ENCODE assay signal across 20 cellular contexts in the genomic region with DNA sequence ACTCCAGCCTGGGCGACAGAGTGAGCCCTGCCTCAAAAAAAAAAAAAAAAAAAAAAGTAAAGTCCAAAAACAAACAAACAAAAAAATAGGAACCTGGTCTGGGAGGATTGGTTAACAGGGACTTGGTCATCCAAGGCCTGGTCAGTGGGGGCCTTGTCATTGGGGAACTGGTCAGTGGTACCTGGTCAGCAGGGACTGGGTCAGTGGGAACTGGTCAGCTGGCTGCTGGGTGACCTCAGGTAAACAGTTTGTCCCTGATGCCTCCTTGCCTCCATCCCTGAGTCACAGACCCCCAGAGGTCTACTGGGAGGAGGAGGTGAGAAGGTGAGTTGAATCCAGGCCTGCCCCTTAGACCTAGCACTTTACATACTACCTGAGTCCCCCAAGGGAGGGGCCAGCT. TPM values are rescaled to one million over a fixed set of nuclear protein-coding genes. Genes with fewer than 3 reads are reported as not detected.
DNase-seq lines count a peak whose midpoint lies in the region; ATAC-seq and TF ChIP-seq lines count a peak whose summit lies in the region.
"Had no signal": no experiment of that assay in that cellular context is flagged by ENCODE, and none has a peak within 500 bp of the region (broad histone marks: within the 10 kb centered on the region; RNA-seq: fewer than 3 reads in every experiment).

No MANE protein-coding gene starts in this region.

- no peak overlapping the region for H3K4me3 Mint-ChIP-seq in stimulated activated effector memory CD8-positive, alpha-beta T cell treated with anti-CD3 and anti-CD28 coated beads, Interleukin-12 subunit alpha, Interleukin-12 subunit beta, amount 100 ng/mL, for 72 hours
- H3K4me3 Mint-ChIP-seq: B cell; CD4-positive, alpha-beta T cell; CD8-positive, alpha-beta T cell had no signal

- ATAC-seq in SK-N-SH treated with all-trans-retinoic acid at 6 μM for 48 hours (no peak), lung (ENCODE audit: insufficient read depth, low FRiP score) (no peak), GM19023 (IDR thresholded peaks at IDR 0.05; ENCODE audit: unreplicated experiment) (no peak)
- ATAC-seq in stimulated activated effector memory CD8-positive, alpha-beta T cell treated with anti-CD3 and anti-CD28 coated beads, Interleukin-12 subunit alpha, Interleukin-12 subunit beta, amount 100 ng/mL, for 72 hours: peak; percentile 24
- ATAC-seq: A549; CD8-positive, alpha-beta T cell had no signal

- H3K4me1 ChIP-seq in SK-N-SH (ENCODE audit: control insufficient read depth in 1 of 2, insufficient read depth in 2 of 2, low read depth in 1 of 2, low read length in 1 of 2) (no peaks in the 10 kb centered on the region), Karpas-422 (ENCODE audit: low read length) (no peaks in the 10 kb centered on the region), lung (ENCODE audit: control insufficient read depth in 2 of 2, insufficient read depth in 2 of 2, low read length in 2 of 2) (no peaks in the 10 kb centered on the region), hepatocyte (ENCODE audit: insufficient read depth) (no peaks in the 10 kb centered on the region)
- H3K4me1 ChIP-seq: A549, Caco-2 had no signal

- H2AFZ ChIP-seq in SK-N-SH (ENCODE audit: low read depth): no peak overlapping the region
- no peak overlapping the region for H2AFZ ChIP-seq in Karpas-422 (ENCODE audit: low read length)
- no peak overlapping the region for H2AFZ ChIP-seq in hepatocyte

- no peak for TF ChIP-seq EP300 in SK-N-SH (IDR thresholded peaks at IDR 0.05; ENCODE audit: borderline replicate concordance in 1 of 2, low read depth in 1 of 2, low read length in 1 of 2)

- H3K36me3 ChIP-seq in SK-N-SH (replicated peaks in 1 of 2; ENCODE audit: control insufficient read depth in 1 of 2, insufficient read depth in 2 of 2, low read length in 1 of 2) (no peaks in the 10 kb centered on the region), Karpas-422 (ENCODE audit: insufficient read depth, low read length) (no peaks in the 10 kb centered on the region), lung (ENCODE audit: control insufficient read depth in 2 of 2, insufficient read depth in 2 of 2, low read length in 2 of 2) (no peaks in the 10 kb centered on the region), hepatocyte (replicated peaks; ENCODE audit: insufficient read depth, low read depth) (no peaks in the 10 kb centered on the region)
- H3K36me3 ChIP-seq: BLaER1 treated with 17β-estradiol and CSF1 and Interleukin-3, amounts not matched to agents 10 nM and 100 nM had no signal

- CTCF ChIA-PET in SK-N-SH (lab: Yijun Ruan, JAX): interaction anchor here (1.0 kb wide), 1 partner anchor 10 kb away, joined by 3 read pairs; no protein-coding TSS in a partner anchor

- H3K4me1 Mint-ChIP-seq in stimulated activated effector memory CD8-positive, alpha-beta T cell treated with anti-CD3 and anti-CD28 coated beads, Interleukin-12 subunit alpha, Interleukin-12 subunit beta, amount 100 ng/mL, for 72 hours: no peaks in the 10 kb centered on the region
- H3K4me1 Mint-ChIP-seq: B cell had no signal

- DNase-seq in SK-N-SH (peak; percentile 4), Karpas-422 (peak; percentile 25), lung (ENCODE audit: low spot score) (peak; percentile 17), hepatocyte (ENCODE audit: low spot score) (no peak), coronary artery (ENCODE audit: low spot score) (no peak)
- no peak for DNase-seq in stimulated activated effector memory CD8-positive, alpha-beta T cell treated with anti-CD3 and anti-CD28 coated beads, Interleukin-12 subunit alpha, Interleukin-12 subunit beta, amount 100 ng/mL, for 72 hours (ENCODE audit: low spot score in 2 of 2)
- DNase-seq: AML-193; Caco-2; Calu3; CD4-positive, alpha-beta T cell; CD8-positive, alpha-beta T cell; DMS79 treated with DMSO at 0.1 percent for 48 hours; GF-D8 had no signal

- H3K4me3 ChIP-seq in SK-N-SH (ENCODE audit: low read depth in 2 of 2, low read length in 1 of 2) (no peak overlapping the region), Karpas-422 (ENCODE audit: low read length) (no peak overlapping the region), lung (no peak overlapping the region), hepatocyte (no peak overlapping the region), coronary artery (no peak overlapping the region)
- H3K4me3 ChIP-seq: A549; BLaER1 treated with 17β-estradiol and CSF1 and Interleukin-3, amounts not matched to agents 10 nM and 100 nM had no signal

- H3K27ac ChIP-seq in SK-N-SH (ENCODE audit: low read depth in 2 of 2, low read length in 1 of 2) (no peak overlapping the region), Karpas-422 (ENCODE audit: low read length) (no peak overlapping the region), lung (ENCODE audit: low read depth in 1 of 2, low read length in 1 of 2) (no peak overlapping the region), hepatocyte (no peak overlapping the region), coronary artery (no peak overlapping the region)
- H3K27ac ChIP-seq: 22Rv1; A549; BLaER1 treated with 17β-estradiol and CSF1 and Interleukin-3, amounts not matched to agents 10 nM and 100 nM; C4-2B had no signal

- H4K20me1 ChIP-seq in SK-N-SH (ENCODE audit: insufficient read depth) (no peaks in the 10 kb centered on the region), Karpas-422 (ENCODE audit: insufficient read depth, low read depth, low read length) (no peaks in the 10 kb centered on the region), hepatocyte (ENCODE audit: insufficient read depth, poor library complexity, severe bottlenecking) (no peaks in the 10 kb centered on the region)
- H4K20me1 ChIP-seq: BLaER1 treated with 17β-estradiol and CSF1 and Interleukin-3, amounts not matched to agents 10 nM and 100 nM had no signal

- H3K4me2 ChIP-seq in SK-N-SH (no peak overlapping the region), Karpas-422 (ENCODE audit: low read depth, low read length, poor library complexity, severe bottlenecking) (no peak overlapping the region), hepatocyte (no peak overlapping the region)
- H3K4me2 ChIP-seq: A549; BLaER1 treated with 17β-estradiol and CSF1 and Interleukin-3, amounts not matched to agents 10 nM and 100 nM had no signal

- 54% methylated on average over 1 of the region's 1 CpG for WGBS in SK-N-SH (ENCODE audit: low lambda C conversion rate)
- WGBS in lung, 2 donors: 90 to 91% methylated on average over 1 of the region's 1 CpG
- 100% methylated on average over 1 of the region's 1 CpG for WGBS in hepatocyte (ENCODE audit: low lambda C conversion rate, missing lambda C conversion rate)

- POLR2A ChIA-PET in SK-N-SH (lab: Yijun Ruan, JAX): no interaction called here

- TF ChIP-seq RAD21 in SK-N-SH (IDR thresholded peaks at IDR 0.05; ENCODE audit: low read length): no peak

- no peak overlapping the region for H3K9ac ChIP-seq in SK-N-SH
- H3K9ac ChIP-seq in Karpas-422 (ENCODE audit: low read length): no peak overlapping the region
- H3K9ac ChIP-seq: BLaER1 treated with 17β-estradiol and CSF1 and Interleukin-3, amounts not matched to agents 10 nM and 100 nM had no signal

- no peaks in the 10 kb centered on the region for H3K9me3 Mint-ChIP-seq in stimulated activated effector memory CD8-positive, alpha-beta T cell treated with anti-CD3 and anti-CD28 coated beads, Interleukin-12 subunit alpha, Interleukin-12 subunit beta, amount 100 ng/mL, for 72 hours
- H3K9me3 Mint-ChIP-seq: CD4-positive, alpha-beta T cell; CD8-positive, alpha-beta T cell had no signal

- no peaks in the 10 kb centered on the region for H3K27me3 ChIP-seq in SK-N-SH (ENCODE audit: insufficient read depth)
- no peaks in the 10 kb centered on the region for H3K27me3 ChIP-seq in Karpas-422 (ENCODE audit: low read length)
- H3K27me3 ChIP-seq in lung (ENCODE audit: control insufficient read depth, insufficient read depth): no peaks in the 10 kb centered on the region
- H3K27me3 ChIP-seq in hepatocyte: no peaks in the 10 kb centered on the region
- H3K27me3 ChIP-seq: BLaER1 treated with 17β-estradiol and CSF1 and Interleukin-3, amounts not matched to agents 10 nM and 100 nM had no signal

- H3K27ac Mint-ChIP-seq in stimulated activated effector memory CD8-positive, alpha-beta T cell treated with anti-CD3 and anti-CD28 coated beads, Interleukin-12 subunit alpha, Interleukin-12 subunit beta, amount 100 ng/mL, for 72 hours: no peak overlapping the region
- H3K27ac Mint-ChIP-seq: B cell; CD4-positive, alpha-beta T cell; CD8-positive, alpha-beta T cell had no signal

- H3K9me3 ChIP-seq in SK-N-SH: no peaks in the 10 kb centered on the region
- no peaks in the 10 kb centered on the region for H3K9me3 ChIP-seq in Karpas-422 (ENCODE audit: low read length)
- peaks cover 0 to 12% of the 10 kb centered on the region in 2 donors for H3K9me3 ChIP-seq in lung (ENCODE audit: control insufficient read depth in 2 of 2, insufficient read depth in 1 of 2, low read length in 1 of 2)
- H3K9me3 ChIP-seq in hepatocyte (ENCODE audit: low read depth): no peaks in the 10 kb centered on the region
- H3K9me3 ChIP-seq: Caco-2 had no signal

- H3K79me2 ChIP-seq in SK-N-SH (ENCODE audit: insufficient read depth): no peaks in the 10 kb centered on the region
- H3K79me2 ChIP-seq in Karpas-422 (ENCODE audit: low read length): no peaks in the 10 kb centered on the region
- H3K79me2 ChIP-seq in hepatocyte: no peaks in the 10 kb centered on the region

- H3K9me2 ChIP-seq in SK-N-SH (no peaks in the 10 kb centered on the region), Karpas-422 (replicated peaks; ENCODE audit: insufficient read depth, low read length) (no peaks in the 10 kb centered on the region), hepatocyte (replicated peaks; ENCODE audit: insufficient read depth) (no peaks in the 10 kb centered on the region)

- no peaks in the 10 kb centered on the region for H3K36me3 Mint-ChIP-seq in stimulated activated effector memory CD8-positive, alpha-beta T cell treated with anti-CD3 and anti-CD28 coated beads, Interleukin-12 subunit alpha, Interleukin-12 subunit beta, amount 100 ng/mL, for 72 hours
- H3K36me3 Mint-ChIP-seq: CD8-positive, alpha-beta T cell had no signal

- TF ChIP-seq CTCF in SK-N-SH (IDR thresholded peaks at IDR 0.05) (no peak), lung (IDR thresholded peaks at IDR 0.05; ENCODE audit: control extremely low read depth, extremely low read depth) (no peak), hepatocyte (IDR thresholded peaks at IDR 0.05; ENCODE audit: poor library complexity) (no peak), coronary artery (IDR thresholded peaks at IDR 0.05) (no peak)

- no peaks in the 10 kb centered on the region for H3F3A ChIP-seq in SK-N-SH (replicated peaks; ENCODE audit: insufficient read depth)

TF ChIP-seq in SK-N-SH, 30 proteins besides CTCF, POLR2A, EP300 and RAD21 (continues in another document):
- TF ChIP-seq POLR2AphosphoS5 (IDR thresholded peaks at IDR 0.05; ENCODE audit: low read depth, low read length): no peak

TF ChIP-seq in SK-N-SH treated with all-trans-retinoic acid at 6 μM for 48 hours, 23 proteins besides CTCF, POLR2A, EP300 and RAD21 (continues in another document):
- no peak for TF ChIP-seq ZFP30 (CRISPR knock-in tag; IDR thresholded peaks at IDR 0.05)
- no peak for TF ChIP-seq ZNF70 (CRISPR knock-in tag; IDR thresholded peaks at IDR 0.05)

RNA-seq across cellular contexts. Expression of a gene that starts 5.7 kb away (rescaled TPM):
- 1.1 and 1.7 TPM in 2 replicates for polyA plus RNA-seq in SK-N-SH (2012; rRNA removed)
- polyA plus RNA-seq in SK-N-SH (2012; cell fraction: cytosol; rRNA removed): 1.6 TPM in 2 replicates
- 1.1 and 1.7 TPM in 2 replicates for polyA plus RNA-seq in SK-N-SH (2012; cell fraction: nucleus; rRNA removed)
- total RNA-seq in Karpas-422 (2014; rRNA removed; shearing (Covaris generic); ENCODE audit: low replicate concordance): 9.2 and 12.1 TPM in 2 replicates
- 10 to 100 TPM in 1 of 2 donors, 1 to 10 TPM in 1; 4.3 to 18.1 TPM for total RNA-seq in lung
- polyA plus RNA-seq in lung: 1 to 10 TPM; 2.6 to 3.5 TPM
- 7.3 and 7.5 TPM in 2 replicates for total RNA-seq in hepatocyte
- 3.9 and 4.6 TPM in 2 replicates for polyA plus RNA-seq in hepatocyte

Comparison
In these comparisons a context has a peak if more than half of its experiments do, and no peak if none do; other contexts are left out.
1. DNase-seq: peak in SK-N-SH (single experiment), Karpas-422 (single experiment) and lung (single experiment); none in stimulated activated effector memory CD8-positive, alpha-beta T cell treated with anti-CD3 and anti-CD28 coated beads, Interleukin-12 subunit alpha, Interleukin-12 subunit beta, amount 100 ng/mL, for 72 hours (0 of 2), hepatocyte (single experiment) and coronary artery (single experiment).